Comparison of ENCODE assay signal across 8 cellular contexts in the genomic region with DNA sequence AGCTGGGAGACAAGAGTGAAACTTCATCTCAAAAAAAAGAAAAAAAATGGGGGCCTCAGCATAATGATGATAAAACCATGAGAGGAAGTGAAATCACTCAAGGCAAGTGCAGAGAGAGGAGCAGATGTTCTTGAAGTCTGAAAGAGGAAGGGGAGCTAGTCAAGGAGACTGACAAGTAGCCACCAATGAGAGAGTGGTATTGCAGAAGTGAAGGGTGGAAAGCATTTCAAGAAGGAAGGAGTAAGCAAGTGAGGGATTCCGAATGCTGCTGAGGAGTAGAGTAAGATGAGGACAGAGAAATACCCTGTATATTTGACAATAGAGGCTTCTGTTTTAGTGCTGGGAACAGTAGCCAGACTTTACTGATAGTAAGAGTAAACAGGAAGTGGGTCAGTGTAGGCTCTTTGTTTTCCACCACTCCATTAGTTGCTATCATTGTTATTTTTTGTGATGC.
DNase-seq lines count a peak whose midpoint lies in the region; ATAC-seq and TF ChIP-seq lines count a peak whose summit lies in the region.

No MANE protein-coding gene starts in this region.

- H3K36me3 Mint-ChIP-seq in activated naive CD8-positive, alpha-beta T cell, result peaks cover 7% of the 10 kb centered on the region

- ATAC-seq in GM21360 (IDR thresholded peaks at IDR 0.05; ENCODE audit: unreplicated experiment), result peak; percentile 80
- ATAC-seq in HG03520 (IDR thresholded peaks at IDR 0.05; ENCODE audit: unreplicated experiment), result peak; percentile 80

- no peaks in the 10 kb centered on the region for H3K27me3 Mint-ChIP-seq in activated naive CD8-positive, alpha-beta T cell

- peaks cover 33% of the 10 kb centered on the region for H3K4me1 Mint-ChIP-seq in activated naive CD8-positive, alpha-beta T cell (ENCODE audit: low read depth)

- no peaks in the 10 kb centered on the region for H3K9me3 Mint-ChIP-seq in activated naive CD8-positive, alpha-beta T cell (ENCODE audit: low read depth)

- H3K4me3 Mint-ChIP-seq in activated naive CD8-positive, alpha-beta T cell, result no peak overlapping the region

- peak overlapping the region; percentile 18 for H3K27ac Mint-ChIP-seq in activated naive CD8-positive, alpha-beta T cell

- TF ChIP-seq CTCF in GM12864 (IDR thresholded peaks at IDR 0.05; ENCODE audit: low read depth, low read length, missing control alignments), result no peak

- DNase-seq in GM12864 (ENCODE audit: low read depth) (peak; percentile 91), HCEC 1CT (no peak), NCI-H1105 (lab: John Stamatoyannopoulos, UW) (no peak), RKO (ENCODE audit: low spot score) (no peak), NCI-H2171 treated with DMSO at 0.1 percent for 48 hours (lab: John Stamatoyannopoulos, UW) (no peak)

- peak overlapping the region; percentile 10; the same call in 1 of the 2 replicates for H3K4me3 ChIP-seq in GM12864 (ENCODE audit: low read depth, low read length)
